ENCODE assay signal across 9 cellular contexts in the genomic region with DNA sequence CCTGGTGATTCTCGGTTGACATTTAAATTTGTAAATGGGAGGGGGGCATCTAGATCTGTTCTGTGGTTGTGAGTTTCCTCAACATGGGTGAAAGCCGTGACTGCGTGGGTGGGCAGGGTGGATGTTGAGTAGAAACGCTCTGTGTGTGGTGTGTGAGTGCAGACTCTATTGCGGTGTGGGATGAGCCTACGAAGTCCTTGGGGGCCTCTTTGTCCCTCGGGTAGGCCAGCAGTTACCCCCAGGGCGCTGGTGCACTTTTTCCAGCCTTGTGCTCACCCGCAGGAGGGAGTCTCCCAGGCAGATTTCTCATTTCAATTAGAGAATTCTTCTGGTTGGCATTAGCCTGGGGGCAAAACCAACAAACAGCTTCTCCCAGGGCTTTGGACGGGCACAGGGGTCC. TPM values are rescaled to one million over a fixed set of nuclear protein-coding genes. Genes with fewer than 3 reads are reported as not detected.
A peak's percentile ranks its signal among the peaks of the same experiment; 100 is the strongest.
DNase-seq lines count a peak whose midpoint lies in the region; ATAC-seq and TF ChIP-seq lines count a peak whose summit lies in the region.
"Had no signal": no experiment of that assay in that cellular context is flagged by ENCODE, and none has a peak within 500 bp of the region (broad histone marks: within the 10 kb centered on the region; RNA-seq: fewer than 3 reads in every experiment).

No MANE protein-coding gene starts in this region.

- DNase-seq in EH (ENCODE audit: low read depth): peak; percentile 34
- peak; percentile 78 for DNase-seq in NB4 (ENCODE audit: low read depth)
- peak; percentile 66 to 81 for DNase-seq in activated T-cell treated with anti-CD3 and anti-CD28 coated beads, Interleukin-2, amount 50 U/mL, for 72 hours
- peak; percentile 76 for DNase-seq in stimulated activated CD4-positive, alpha-beta T cell treated with anti-CD3 and anti-CD28 coated beads, Interleukin-2, amount 100 ng/mL, for 4 hours (ENCODE audit: low read depth)
- no peak for DNase-seq in colonic mucosa
- DNase-seq in left lung: no peak
- no peak for DNase-seq in DMS79 (lab: John Stamatoyannopoulos, UW)

- no peaks in the 10 kb centered on the region for H3K4me1 ChIP-seq in colonic mucosa
- H3K4me1 ChIP-seq in left lung: peaks cover 8 to 20% of the 10 kb centered on the region in 2 donors
- H3K4me1 ChIP-seq: ascending aorta had no signal

- H3K9ac ChIP-seq in colonic mucosa (ENCODE audit: low read depth in 2 of 2, low read length in 2 of 2): no peak overlapping the region

- peak; percentile 79 to 89 for ATAC-seq in activated T-cell treated with anti-CD3 and anti-CD28 coated beads, Interleukin-2, amount 50 U/mL, for 72 hours (replicated peaks in 1 of 2)
- ATAC-seq in left lung (no peak), GM21723 (IDR thresholded peaks at IDR 0.05; ENCODE audit: unreplicated experiment) (no peak)

- H3K9me3 Mint-ChIP-seq in activated T-cell treated with anti-CD3 and anti-CD28 coated beads, Interleukin-2, amount 50 U/mL, for 72 hours: no peaks in the 10 kb centered on the region

- TF ChIP-seq CTCF in NB4 (IDR thresholded peaks at IDR 0.05; ENCODE audit: low read depth, low read length) (no peak), colonic mucosa (IDR thresholded peaks at IDR 0.05) (no peak), left lung (IDR thresholded peaks at IDR 0.05) (no peak)

- TF ChIP-seq POLR2A in NB4 (IDR thresholded peaks at IDR 0.05; ENCODE audit: extremely low read depth, insufficient read length): no peak

- no peak overlapping the region for H3K4me3 ChIP-seq in NB4 (ENCODE audit: low read depth, low read length)
- H3K4me3 ChIP-seq in colonic mucosa: no peak overlapping the region
- H3K4me3 ChIP-seq in left lung: no peak overlapping the region
- H3K4me3 ChIP-seq: ascending aorta had no signal

- peaks cover 62% of the 10 kb centered on the region for H3K4me1 Mint-ChIP-seq in activated T-cell treated with anti-CD3 and anti-CD28 coated beads, Interleukin-2, amount 50 U/mL, for 72 hours (ENCODE audit: low read depth)

- H3K36me3 Mint-ChIP-seq in activated T-cell treated with anti-CD3 and anti-CD28 coated beads, Interleukin-2, amount 50 U/mL, for 72 hours (ENCODE audit: insufficient read depth in 2 of 2): peaks cover 0 to 3% of the 10 kb centered on the region in 2 donors

- intact Hi-C loops in colonic mucosa (cut with DNase I): no loop called here
- intact Hi-C loops in left lung (cut with DNase I): no loop called here

- H3K27me3 ChIP-seq in colonic mucosa (no peaks in the 10 kb centered on the region), left lung (peaks cover 0 to 17% of the 10 kb centered on the region in 2 donors)
- H3K27me3 ChIP-seq: ascending aorta had no signal

- H3K27me3 Mint-ChIP-seq in activated T-cell treated with anti-CD3 and anti-CD28 coated beads, Interleukin-2, amount 50 U/mL, for 72 hours (ENCODE audit: low read depth): peaks cover 56% of the 10 kb centered on the region

- H3K27ac ChIP-seq in colonic mucosa (no peak overlapping the region), left lung (peak overlapping the region in 1 of 2 donors; percentile 34)
- H3K27ac ChIP-seq: ascending aorta had no signal

- no peaks in the 10 kb centered on the region for H3K36me3 ChIP-seq in colonic mucosa
- H3K36me3 ChIP-seq in left lung: no peaks in the 10 kb centered on the region
- H3K36me3 ChIP-seq: ascending aorta had no signal

- peak overlapping the region; percentile 75 to 77 for H3K4me3 Mint-ChIP-seq in activated T-cell treated with anti-CD3 and anti-CD28 coated beads, Interleukin-2, amount 50 U/mL, for 72 hours

- peak overlapping the region; percentile 40 for H3K27ac Mint-ChIP-seq in activated T-cell treated with anti-CD3 and anti-CD28 coated beads, Interleukin-2, amount 50 U/mL, for 72 hours

- no peaks in the 10 kb centered on the region for H3K9me3 ChIP-seq in colonic mucosa
- H3K9me3 ChIP-seq in left lung: no peaks in the 10 kb centered on the region
- H3K9me3 ChIP-seq: ascending aorta had no signal

RNA-seq across cellular contexts. Expression of a gene that starts 10.6 kb away (rescaled TPM):
- 10 to 100 TPM; 17.5 to 42.8 TPM for total RNA-seq in activated T-cell treated with anti-CD3 and anti-CD28 coated beads, Interleukin-2, amount 50 U/mL, for 72 hours
- 1 to 10 TPM; 4.0 to 6.1 TPM for total RNA-seq in colonic mucosa
- 10 to 100 TPM; 14.5 to 29.9 TPM for total RNA-seq in left lung

Comparison
In these comparisons a context has a peak if more than half of its experiments do, and no peak if none do; other contexts are left out.
1. DNase-seq: peak in EH (single experiment), NB4 (single experiment), activated T-cell treated with anti-CD3 and anti-CD28 coated beads, Interleukin-2, amount 50 U/mL, for 72 hours (2 of 2) and stimulated activated CD4-positive, alpha-beta T cell treated with anti-CD3 and anti-CD28 coated beads, Interleukin-2, amount 100 ng/mL, for 4 hours (single experiment); none in colonic mucosa (single experiment), left lung (0 of 2) and DMS79 (single experiment).
2. ATAC-seq: peak in activated T-cell treated with anti-CD3 and anti-CD28 coated beads, Interleukin-2, amount 50 U/mL, for 72 hours (2 of 2); none in left lung (single experiment) and GM21723 (single experiment).